Comparison of ENCODE assay signal across 7 cellular contexts in the genomic region with DNA sequence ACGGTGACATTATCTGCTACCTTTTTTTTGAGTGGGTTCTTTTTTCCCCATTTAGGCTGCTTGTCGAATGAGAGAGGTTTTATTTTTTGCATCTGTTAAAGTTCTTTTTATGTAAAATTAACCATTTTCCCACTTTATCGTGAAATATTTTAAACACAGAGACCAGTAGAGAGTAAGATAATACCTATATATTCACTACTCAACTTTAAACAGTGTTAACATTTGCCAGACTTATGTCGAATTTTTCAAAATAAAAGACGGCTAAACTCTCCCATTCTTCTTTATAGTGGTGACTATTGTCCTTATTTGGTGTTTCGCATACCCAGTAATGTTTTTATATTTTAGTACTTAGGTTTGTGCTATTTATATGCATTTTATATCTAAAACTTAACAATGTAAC. TPM values are rescaled to one million over a fixed set of nuclear protein-coding genes. Genes with fewer than 3 reads are reported as not detected.
A peak's percentile ranks its signal among the peaks of the same experiment; 100 is the strongest.
DNase-seq lines count a peak whose midpoint lies in the region; ATAC-seq and TF ChIP-seq lines count a peak whose summit lies in the region.

No MANE protein-coding gene starts in this region.

- DNase-seq in HFF-Myc (ENCODE audit: extremely low read depth, low read depth) (no peak), hepatocyte (ENCODE audit: low spot score) (no peak), GM13976 (ENCODE audit: low spot score) (no peak), SKM-1 (lab: John Stamatoyannopoulos, UW; ENCODE audit: unreplicated experiment) (no peak)
- DNase-seq in activated CD4-positive, alpha-beta memory T cell treated with anti-CD3 and anti-CD28 coated beads for 36 hours, result no peak

- TF ChIP-seq CTCF in HFF-Myc (IDR thresholded peaks at IDR 0.05; ENCODE audit: low read depth, low read length, missing control alignments), result no peak
- TF ChIP-seq CTCF in hepatocyte (IDR thresholded peaks at IDR 0.05; ENCODE audit: poor library complexity), result no peak
- TF ChIP-seq CTCF in GM13976 (IDR thresholded peaks at IDR 0.05; ENCODE audit: borderline replicate concordance, control extremely low read depth, extremely low read depth, insufficient read depth, missing control alignments), result no peak

- CTCF ChIA-PET in activated CD4-positive, alpha-beta memory T cell treated with anti-CD3 and anti-CD28 coated beads for 36 hours (lab: Charles Lee), result no interaction called here

- POLR2A ChIA-PET in activated CD4-positive, alpha-beta memory T cell treated with anti-CD3 and anti-CD28 coated beads for 36 hours (lab: Charles Lee), result no interaction called here

- no peaks in the 10 kb centered on the region for H3K9me3 Mint-ChIP-seq in activated CD4-positive, alpha-beta memory T cell treated with anti-CD3 and anti-CD28 coated beads for 36 hours
- no peaks in the 10 kb centered on the region for H3K9me3 Mint-ChIP-seq in stimulated activated memory B cell treated with anti-CD40 and anti-IgM and Interleukin-4, amounts not matched to agents 10 μg/mL and 1 μg/mL and 100 μg/mL, for 72 hours

- intact Hi-C loops in activated CD4-positive, alpha-beta memory T cell treated with anti-CD3 and anti-CD28 coated beads for 36 hours (cut with micrococcal nuclease), result loop anchor here (1.0 to 10.0 kb wide), 3 partner anchors 159 to 1176 kb away; a partner anchor contains a TSS

- H3K4me1 Mint-ChIP-seq in activated CD4-positive, alpha-beta memory T cell treated with anti-CD3 and anti-CD28 coated beads for 36 hours (ENCODE audit: low read depth), result peaks cover 33% of the 10 kb centered on the region
- peaks cover 42% of the 10 kb centered on the region for H3K4me1 Mint-ChIP-seq in stimulated activated memory B cell treated with anti-CD40 and anti-IgM and Interleukin-4, amounts not matched to agents 10 μg/mL and 1 μg/mL and 100 μg/mL, for 72 hours

- H3K27me3 ChIP-seq in hepatocyte, result no peaks in the 10 kb centered on the region

- H3K27ac ChIP-seq in hepatocyte, result peak overlapping the region; percentile 99

- WGBS in hepatocyte (ENCODE audit: low lambda C conversion rate, missing lambda C conversion rate), result 36% methylated on average over 6 of the region's 6 CpGs

- peaks cover 16% of the 10 kb centered on the region for H3K36me3 Mint-ChIP-seq in activated CD4-positive, alpha-beta memory T cell treated with anti-CD3 and anti-CD28 coated beads for 36 hours
- H3K36me3 Mint-ChIP-seq in stimulated activated memory B cell treated with anti-CD40 and anti-IgM and Interleukin-4, amounts not matched to agents 10 μg/mL and 1 μg/mL and 100 μg/mL, for 72 hours, result peaks cover 22% of the 10 kb centered on the region

- no peaks in the 10 kb centered on the region for H3K9me2 ChIP-seq in hepatocyte (replicated peaks; ENCODE audit: insufficient read depth)

- peaks cover 78% of the 10 kb centered on the region for H3K79me2 ChIP-seq in hepatocyte

- no peak for ATAC-seq in stimulated activated memory B cell treated with anti-CD40 and anti-IgM and Interleukin-4, amounts not matched to agents 10 μg/mL and 1 μg/mL and 100 μg/mL, for 72 hours
- ATAC-seq in GM18505 (IDR thresholded peaks at IDR 0.05; ENCODE audit: unreplicated experiment), result no peak

- no peaks in the 10 kb centered on the region for H3K9me3 ChIP-seq in hepatocyte (ENCODE audit: low read depth)

- H3K4me3 ChIP-seq in HFF-Myc (replicated peaks; ENCODE audit: low read depth, low read length) (peak overlapping the region; percentile 76), hepatocyte (peak overlapping the region; percentile 90)

- in situ Hi-C loops in GM13976 (cut with MboI; ENCODE audit: low sequenced_read_pairs, unreplicated experiment), result no loop called here

- peak overlapping the region; percentile 94 for H3K4me3 Mint-ChIP-seq in activated CD4-positive, alpha-beta memory T cell treated with anti-CD3 and anti-CD28 coated beads for 36 hours
- H3K4me3 Mint-ChIP-seq in stimulated activated memory B cell treated with anti-CD40 and anti-IgM and Interleukin-4, amounts not matched to agents 10 μg/mL and 1 μg/mL and 100 μg/mL, for 72 hours, result peak overlapping the region; percentile 95

- no peaks in the 10 kb centered on the region for H3K27me3 Mint-ChIP-seq in activated CD4-positive, alpha-beta memory T cell treated with anti-CD3 and anti-CD28 coated beads for 36 hours
- H3K27me3 Mint-ChIP-seq in stimulated activated memory B cell treated with anti-CD40 and anti-IgM and Interleukin-4, amounts not matched to agents 10 μg/mL and 1 μg/mL and 100 μg/mL, for 72 hours, result no peaks in the 10 kb centered on the region

- H2AFZ ChIP-seq in hepatocyte, result peak overlapping the region; percentile 89

- TF ChIP-seq POLR2A in GM18505 (IDR thresholded peaks at IDR 0.05; ENCODE audit: borderline replicate concordance, extremely low read depth, insufficient read depth, insufficient read length), result no peak

- peak overlapping the region; percentile 82 for H3K4me2 ChIP-seq in hepatocyte

- no peaks in the 10 kb centered on the region for H3K36me3 ChIP-seq in hepatocyte (replicated peaks; ENCODE audit: insufficient read depth, low read depth)

- peak overlapping the region; percentile 96 for H3K27ac Mint-ChIP-seq in activated CD4-positive, alpha-beta memory T cell treated with anti-CD3 and anti-CD28 coated beads for 36 hours
- H3K27ac Mint-ChIP-seq in stimulated activated memory B cell treated with anti-CD40 and anti-IgM and Interleukin-4, amounts not matched to agents 10 μg/mL and 1 μg/mL and 100 μg/mL, for 72 hours, result no peak overlapping the region

- H3K4me1 ChIP-seq in hepatocyte (ENCODE audit: insufficient read depth), result no peaks in the 10 kb centered on the region

- peaks cover 23% of the 10 kb centered on the region for H4K20me1 ChIP-seq in hepatocyte (ENCODE audit: insufficient read depth, poor library complexity, severe bottlenecking)

RNA-seq across cellular contexts. Expression of a gene that starts 0.7 kb away (rescaled TPM):
- 1 to 10 TPM; 8.1 to 8.9 TPM for total RNA-seq in activated CD4-positive, alpha-beta memory T cell treated with anti-CD3 and anti-CD28 coated beads for 36 hours
- 14.2 and 15.3 TPM in 2 replicates for total RNA-seq in hepatocyte
- 3.5 and 4.5 TPM in 2 replicates for polyA plus RNA-seq in hepatocyte

RNA-seq across cellular contexts. Expression of a gene that starts 1.3 kb away (rescaled TPM):
- total RNA-seq in activated CD4-positive, alpha-beta memory T cell treated with anti-CD3 and anti-CD28 coated beads for 36 hours, result 10 to 100 TPM; 18.4 to 18.7 TPM
- total RNA-seq in hepatocyte, result 60.0 and 74.3 TPM in 2 replicates
- polyA plus RNA-seq in hepatocyte, result 24.9 and 25.2 TPM in 2 replicates

RNA-seq across cellular contexts. Expression of a gene that starts 46.9 kb away (rescaled TPM):
- 1 to 10 TPM; 5.3 to 5.9 TPM for total RNA-seq in activated CD4-positive, alpha-beta memory T cell treated with anti-CD3 and anti-CD28 coated beads for 36 hours
- 5.8 and 8.0 TPM in 2 replicates for total RNA-seq in hepatocyte
- 4.1 and 6.2 TPM in 2 replicates for polyA plus RNA-seq in hepatocyte
